In the genomic region with DNA sequence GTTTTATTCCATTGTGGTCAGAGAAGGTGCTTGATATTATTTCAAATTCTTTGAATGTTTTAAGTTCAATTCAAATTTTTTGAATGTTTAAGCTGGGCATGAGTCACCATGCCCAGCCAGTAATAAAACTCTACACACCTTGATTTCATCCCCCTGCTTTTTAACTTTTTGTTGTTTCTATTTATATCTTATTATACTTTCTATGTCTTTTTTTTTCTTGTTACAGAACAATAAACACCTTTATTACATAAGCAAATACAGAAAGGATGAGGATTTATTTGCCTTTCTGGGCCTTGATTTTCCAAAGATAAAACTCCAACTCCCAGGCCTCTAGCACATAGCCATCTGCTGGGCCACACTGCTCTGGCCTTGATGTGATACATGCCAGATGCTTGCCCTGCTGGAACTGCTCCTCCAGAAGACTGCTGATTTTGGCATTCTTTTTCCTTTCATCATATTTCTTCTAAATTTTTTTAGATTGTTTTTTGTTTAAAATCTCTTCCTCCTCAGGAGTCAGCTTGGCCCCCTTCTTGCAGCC, we compare ENCODE assay signal across 26 cellular contexts. TPM values are rescaled to one million over a fixed set of nuclear protein-coding genes. Genes with fewer than 3 reads are reported as not detected.
DNase-seq lines count a peak whose midpoint lies in the region; ATAC-seq, FAIRE-seq and TF ChIP-seq lines count a peak whose summit lies in the region.
"Had no signal": no experiment of that assay in that cellular context is flagged by ENCODE, and none has a peak within 500 bp of the region (broad histone marks: within the 10 kb centered on the region; RNA-seq: fewer than 3 reads in every experiment).

No MANE protein-coding gene starts in this region.

- H3K9ac ChIP-seq in mammary epithelial cell (ENCODE audit: insufficient read depth, low read length): no peak overlapping the region

- FAIRE-seq in RCC 7860 (lab: Jason Lieb, UNC) (peak; percentile 54), colon (lab: Jason Lieb, UNC) (peak; percentile 28)
- FAIRE-seq: GM18507, TTC549 had no signal

- H3K4me2 ChIP-seq in mammary epithelial cell (ENCODE audit: insufficient read depth, low read depth, low read length): peak overlapping the region; percentile 23

- H3K79me2 ChIP-seq in mammary epithelial cell (ENCODE audit: insufficient read depth, low read length): no peaks in the 10 kb centered on the region

- no peak for TF ChIP-seq POLR2A in breast epithelium (IDR thresholded peaks at IDR 0.05)

- CTCF ChIA-PET in mammary epithelial cell (lab: Charles Lee; ENCODE audit: low non-redundant PET): no interaction called here

- in situ Hi-C loops in mammary epithelial cell (cut with MboI; ENCODE audit: low sequenced_read_pairs in 2 of 2): no loop called here
- in situ Hi-C loops in HAP-1 (cut with MboI; ENCODE audit: low sequenced_read_pairs): no loop called here

- no peak for TF ChIP-seq CTCF in mammary epithelial cell (conservative IDR thresholded peaks at IDR 0.05 in 1 of 2, IDR thresholded peaks at IDR 0.05 in 1 of 2; ENCODE audit: extremely low read depth in 1 of 2, insufficient read depth in 1 of 2, low read depth in 1 of 2, low read length in 2 of 2)
- no peak for TF ChIP-seq CTCF in breast epithelium (IDR thresholded peaks at IDR 0.05)

- no peaks in the 10 kb centered on the region for H3K4me1 ChIP-seq in mammary epithelial cell (ENCODE audit: insufficient read depth, low read length)
- no peaks in the 10 kb centered on the region for H3K4me1 ChIP-seq in breast epithelium
- no peaks in the 10 kb centered on the region for H3K4me1 ChIP-seq in HAP-1
- H3K4me1 ChIP-seq: ascending aorta, esophagus squamous epithelium, right atrium auricular region, tibial nerve had no signal

- H3K4me3 ChIP-seq in mammary epithelial cell (replicated peaks in 1 of 3; ENCODE audit: insufficient read depth in 1 of 3, low read depth in 2 of 3, low read length in 3 of 3) (no peak overlapping the region), breast epithelium (no peak overlapping the region), HAP-1 (no peak overlapping the region)
- H3K4me3 ChIP-seq: ascending aorta, esophagus squamous epithelium, right atrium auricular region, tibial nerve had no signal

- no TSS peak for BruUV-seq in mammary epithelial cell (replicated peaks; lab: Mats Ljungman, UMichigan)

- intact Hi-C loops in mammary epithelial cell (cut with micrococcal nuclease) (no loop called here), breast epithelium (cut with DNase I; ENCODE audit: low total_unique reads) (no loop called here)

- no peaks in the 10 kb centered on the region for H3K27me3 ChIP-seq in mammary epithelial cell (ENCODE audit: insufficient read depth, low read length)
- H3K27me3 ChIP-seq in breast epithelium: no peaks in the 10 kb centered on the region
- no peaks in the 10 kb centered on the region for H3K27me3 ChIP-seq in HAP-1 (ENCODE audit: low read depth)
- H3K27me3 ChIP-seq: ascending aorta, esophagus squamous epithelium, right atrium auricular region, tibial nerve had no signal

- H4K20me1 ChIP-seq in mammary epithelial cell (ENCODE audit: insufficient read depth, low read length): no peaks in the 10 kb centered on the region

- no peaks in the 10 kb centered on the region for H3K36me3 ChIP-seq in mammary epithelial cell (ENCODE audit: insufficient read depth, low read length)
- H3K36me3 ChIP-seq in breast epithelium: no peaks in the 10 kb centered on the region
- no peaks in the 10 kb centered on the region for H3K36me3 ChIP-seq in HAP-1 (replicated peaks)
- H3K36me3 ChIP-seq: ascending aorta, esophagus squamous epithelium, right atrium auricular region, tibial nerve had no signal

- no peak overlapping the region for H2AFZ ChIP-seq in mammary epithelial cell (ENCODE audit: low read depth, low read length)

- H3K9me3 ChIP-seq in mammary epithelial cell (replicated peaks; ENCODE audit: insufficient read depth, low read length) (no peaks in the 10 kb centered on the region), breast epithelium (no peaks in the 10 kb centered on the region), HAP-1 (no peaks in the 10 kb centered on the region)
- H3K9me3 ChIP-seq: ascending aorta, esophagus squamous epithelium, right atrium auricular region, tibial nerve had no signal

- ATAC-seq in HG02870 (IDR thresholded peaks at IDR 0.05; ENCODE audit: unreplicated experiment): no peak
- ATAC-seq: activated CD4-positive, alpha-beta T cell treated with anti-CD3 and anti-CD28 coated beads for 36 hours; naive thymus-derived CD8-positive, alpha-beta T cell; Right ventricle myocardium inferior; stimulated activated naive CD8-positive, alpha-beta T cell treated with anti-CD3 and anti-CD28 coated beads, Interleukin-15, amount 100 ng/mL, for 72 hours; T-cell had no signal

- dilution Hi-C loops in mammary epithelial cell (cut with HindIII; ENCODE audit: low sequenced_read_pairs): no loop called here

- DNase-seq in mammary epithelial cell: no peak
- no peak for DNase-seq in breast epithelium (ENCODE audit: low spot score in 2 of 2)
- DNase-seq in RCC 7860 (ENCODE audit: low spot score): no peak
- no peak for DNase-seq in activated effector memory CD4-positive, alpha-beta T cell treated with Interleukin-2 at 50 U/mL for 16 hours
- DNase-seq in HAP-1 (ENCODE audit: low spot score in 2 of 2): no peak
- no peak for DNase-seq in stimulated activated CD4-positive, alpha-beta T cell treated with anti-CD3 and anti-CD28 coated beads, Interleukin-2, amount 100 ng/mL, for 48 hours
- DNase-seq: activated CD4-positive, alpha-beta T cell treated with anti-CD3 and anti-CD28 coated beads for 36 hours; activated naive CD4-positive, alpha-beta T cell treated with anti-CD3 and anti-CD28 coated beads, Interleukin-2, amount 50 U/mL, for 16 hours; C1 segment of cervical spinal cord; esophagus squamous epithelium; GDM1; naive thymus-derived CD8-positive, alpha-beta T cell; NCI-H187; NCI-H226; NCI-H748 treated with DMSO at 0.1 percent for 48 hours; stimulated activated naive CD8-positive, alpha-beta T cell treated with anti-CD3 and anti-CD28 coated beads, Interleukin-15, amount 100 ng/mL, for 72 hours; T-cell had no signal

- H3K27ac ChIP-seq in mammary epithelial cell (ENCODE audit: insufficient read depth, low read depth, low read length): no peak overlapping the region
- no peak overlapping the region for H3K27ac ChIP-seq in breast epithelium
- H3K27ac ChIP-seq: ascending aorta, esophagus squamous epithelium, right atrium auricular region, tibial nerve had no signal

RNA-seq across cellular contexts. Expression of gene DNAH12, which starts 14.0 kb away (rescaled TPM):
- total RNA-seq in mammary epithelial cell (under 1 TPM in 1 of 2 donors, not detected in 1; under 0.01 TPM), breast epithelium (under 1 TPM; 0.15 to 0.33 (median 0.32) TPM)
- polyA plus RNA-seq in mammary epithelial cell: 0.02 TPM
- polyA minus RNA-seq in mammary epithelial cell: not detected
- total RNA-seq: A172; activated CD4-positive, alpha-beta T cell treated with anti-CD3 and anti-CD28 coated beads for 36 hours; ascending aorta; Right ventricle myocardium inferior had no signal
- polyA plus RNA-seq: naive thymus-derived CD8-positive, alpha-beta T cell had no signal

RNA-seq across cellular contexts. Expression of gene PDE12, which starts 25.9 kb away (rescaled TPM):
- 10 to 100 TPM; 22.4 to 26.7 TPM for total RNA-seq in mammary epithelial cell
- 16.7 TPM for polyA plus RNA-seq in mammary epithelial cell
- 44.3 TPM for polyA minus RNA-seq in mammary epithelial cell
- 10 to 100 TPM; 17.4 to 26.8 (median 18.4) TPM for total RNA-seq in breast epithelium
